9 cellular contexts compared by ENCODE assay signal in the genomic region with DNA sequence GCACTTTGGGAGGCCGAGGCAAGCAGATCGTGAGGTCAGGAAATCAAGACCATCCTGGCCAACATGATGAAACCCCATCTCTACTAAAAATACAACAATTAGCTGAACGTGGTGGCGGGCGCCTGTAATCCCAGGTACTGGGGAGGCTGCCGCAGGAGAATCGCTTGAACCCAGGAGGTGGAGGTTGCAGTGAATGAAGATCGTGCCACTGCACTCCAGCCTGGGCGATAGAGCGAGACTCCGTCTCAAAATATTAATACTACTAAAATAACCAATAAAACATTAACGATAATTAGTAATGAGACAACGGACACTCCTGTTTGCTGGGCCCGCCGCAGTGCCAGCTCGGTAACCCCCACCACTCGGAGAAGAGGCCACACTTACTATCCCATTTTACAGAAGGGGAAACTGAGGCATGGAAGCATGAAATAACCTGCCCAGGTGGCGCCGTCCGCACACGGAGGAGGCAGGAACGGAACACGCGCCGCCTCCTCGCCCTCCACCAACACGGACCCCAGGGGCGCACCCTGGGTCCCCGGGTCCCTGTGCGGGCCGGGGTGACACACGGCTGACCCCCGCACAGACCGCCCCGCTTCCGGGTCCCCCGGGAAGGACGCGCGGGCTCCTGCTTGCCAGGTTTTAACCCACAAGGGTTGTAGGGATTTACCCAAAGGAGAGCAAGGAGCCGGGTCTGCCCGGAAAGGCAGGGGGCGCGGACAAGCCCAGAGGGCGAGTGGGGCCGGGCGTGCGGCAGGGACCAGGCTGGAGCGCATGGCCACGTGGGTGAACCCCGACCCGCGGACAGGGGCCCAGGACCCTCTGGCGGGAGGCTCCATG. TPM values are rescaled to one million over a fixed set of nuclear protein-coding genes. Genes with fewer than 3 reads are reported as not detected.
A peak's percentile ranks its signal among the peaks of the same experiment; 100 is the strongest.
DNase-seq lines count a peak whose midpoint lies in the region; ATAC-seq and TF ChIP-seq lines count a peak whose summit lies in the region.
"Had no signal": no experiment of that assay in that cellular context is flagged by ENCODE, and none has a peak within 500 bp of the region (broad histone marks: within the 10 kb centered on the region; RNA-seq: fewer than 3 reads in every experiment).

No MANE protein-coding gene starts in this region.

- H3K4me1 Mint-ChIP-seq in MCF 10A (ENCODE audit: insufficient read depth, unreplicated experiment) = peaks cover 9% of the 10 kb centered on the region

- no peak overlapping the region for H3K27ac ChIP-seq in HUES64 (ENCODE audit: low read depth, low read length)
- no peak overlapping the region for H3K27ac ChIP-seq in neuronal stem cell (replicated peaks; ENCODE audit: low read length)
- H3K27ac ChIP-seq: upper lobe of right lung had no signal

- peak overlapping the region; percentile 64 for H3K18ac ChIP-seq in neuronal stem cell (ENCODE audit: low read length)

- TF ChIP-seq CTCF in MCF 10A (IDR thresholded peaks at IDR 0.05; ENCODE audit: unreplicated experiment) = no peak

- H3K27me3 Mint-ChIP-seq in MCF 10A (ENCODE audit: insufficient read depth, unreplicated experiment) = no peaks in the 10 kb centered on the region

- no peak for ATAC-seq in GM19463 (IDR thresholded peaks at IDR 0.05; ENCODE audit: unreplicated experiment)
- ATAC-seq in HG03354 (IDR thresholded peaks at IDR 0.05; ENCODE audit: poor library complexity, severe bottlenecking, unreplicated experiment) = no peak
- ATAC-seq: gastroesophageal sphincter, upper lobe of right lung had no signal

- H3K4me3 ChIP-seq in HUES64 (ENCODE audit: low read length) (peak overlapping the region; percentile 30), neuronal stem cell (ENCODE audit: low read length in 2 of 2) (peak overlapping the region; percentile 22 to 67)

- H2BK120ac ChIP-seq in neuronal stem cell (ENCODE audit: low read depth, low read length) = no peak overlapping the region

- H3K79me1 ChIP-seq in neuronal stem cell (ENCODE audit: low read depth, low read length) = peaks cover 10% of the 10 kb centered on the region

- intact Hi-C loops in MCF 10A (cut with micrococcal nuclease) = loop anchor here (5.0 kb wide), 1 partner anchor 39 kb away; no protein-coding TSS in a partner anchor

- H4K8ac ChIP-seq in neuronal stem cell (ENCODE audit: low read depth, low read length) = no peak overlapping the region

- H3K27me3 ChIP-seq in HUES64 (ENCODE audit: insufficient read depth, low read length) = no peaks in the 10 kb centered on the region
- peaks cover 0 to 3% (median 0%) of the 10 kb centered on the region in 3 experiments for H3K27me3 ChIP-seq in neuronal stem cell (ENCODE audit: control insufficient read depth in 3 of 3, insufficient read depth in 3 of 3, low read depth in 1 of 3, low read length in 3 of 3)
- H3K27me3 ChIP-seq: right atrium auricular region had no signal

- WGBS in HUES64 = 92% methylated on average over 53 of the region's 54 CpGs
- no CpG with 5 or more reads among the region's 54 CpGs for WGBS in neuronal stem cell (ENCODE audit: extremely low coverage in 2 of 2, insufficient read length in 2 of 2, insufficient replicate concordance in 1 of 2), 2 donors

- no peak overlapping the region for H4K91ac ChIP-seq in neuronal stem cell (ENCODE audit: low read depth, low read length, poor library complexity)

- no peaks in the 10 kb centered on the region for H3K36me3 ChIP-seq in HUES64 (ENCODE audit: insufficient read depth, low read length)
- peaks cover 0 to 5% of the 10 kb centered on the region in 2 donors for H3K36me3 ChIP-seq in neuronal stem cell (replicated peaks in 1 of 2; ENCODE audit: control insufficient read depth in 2 of 2, insufficient read depth in 2 of 2, low read length in 2 of 2)
- H3K36me3 ChIP-seq: gastroesophageal sphincter, right atrium auricular region, upper lobe of right lung had no signal

- peak overlapping the region; percentile 71 for H3K4me3 Mint-ChIP-seq in MCF 10A (ENCODE audit: unreplicated experiment)

- H3K4me1 ChIP-seq in HUES64 (ENCODE audit: insufficient read depth, low read length) (0 out of 2 replicates have a peak, but pooled peaks cover 4% of the 10 kb centered on the region), neuronal stem cell (ENCODE audit: control insufficient read depth in 2 of 2, insufficient read depth in 1 of 2, low read depth in 1 of 2, low read length in 2 of 2) (peaks cover 0 to 4% of the 10 kb centered on the region in 2 donors)

- H2BK15ac ChIP-seq in neuronal stem cell (ENCODE audit: low read length) = no peak overlapping the region

- H3K9me3 ChIP-seq in HUES64 (ENCODE audit: insufficient read depth, low read depth, low read length) (no peaks in the 10 kb centered on the region), neuronal stem cell (replicated peaks in 1 of 2; ENCODE audit: control insufficient read depth in 2 of 2, insufficient read depth in 1 of 2, low read depth in 1 of 2, low read length in 2 of 2) (no peaks in the 10 kb centered on the region)
- H3K9me3 ChIP-seq: gastroesophageal sphincter, right atrium auricular region, upper lobe of right lung had no signal

- DNase-seq in MCF 10A (ENCODE audit: unreplicated experiment) (no peak), neuronal stem cell (ENCODE audit: low spot score) (no peak), NCI-H2081 treated with DMSO at 0.1 percent for 48 hours (lab: John Stamatoyannopoulos, UW) (no peak)
- DNase-seq: upper lobe of right lung had no signal

- H3K4ac ChIP-seq in neuronal stem cell (ENCODE audit: low read length) = no peak overlapping the region

- no peaks in the 10 kb centered on the region for H3K9me3 Mint-ChIP-seq in MCF 10A (ENCODE audit: unreplicated experiment)

- H3K9ac ChIP-seq in HUES64 (ENCODE audit: low read depth, low read length) (no peak overlapping the region), neuronal stem cell (ENCODE audit: low read depth, low read length, poor library complexity) (no peak overlapping the region)

- H3K23ac ChIP-seq in neuronal stem cell (ENCODE audit: low read depth, low read length, poor library complexity) = peak overlapping the region; percentile 91

- CTCF ChIA-PET in MCF 10A (lab: Yijun Ruan, JAX) = no interaction called here

- no peak overlapping the region for H2AFZ ChIP-seq in neuronal stem cell (ENCODE audit: low read length)

- peak overlapping the region; percentile 57 for H3K4me2 ChIP-seq in neuronal stem cell (ENCODE audit: insufficient read depth, low read length, poor library complexity, severe bottlenecking)

- H2BK12ac ChIP-seq in neuronal stem cell (ENCODE audit: low read length) = peak overlapping the region; percentile 41

- peak overlapping the region; percentile 53 for H2BK5ac ChIP-seq in neuronal stem cell (ENCODE audit: low read length)

- H3K36me3 Mint-ChIP-seq in MCF 10A (ENCODE audit: insufficient read depth, unreplicated experiment) = peaks cover 15% of the 10 kb centered on the region

- POLR2A ChIA-PET in MCF 10A (lab: Yijun Ruan, JAX) = interaction anchor here (0.6 to 0.7 kb wide), 2 partner anchors 34 to 115 kb away, joined by 3 read pairs; a partner anchor contains a TSS

- H2AK5ac ChIP-seq in neuronal stem cell (ENCODE audit: low read depth, low read length) = peak overlapping the region; percentile 92

- H3K27ac Mint-ChIP-seq in MCF 10A (ENCODE audit: low read depth, unreplicated experiment) = no peak overlapping the region

- BruUV-seq in MCF 10A (replicated peaks; lab: Mats Ljungman, UMichigan) = no TSS peak

- H3K14ac ChIP-seq in neuronal stem cell (ENCODE audit: low read length) = no peak overlapping the region

RNA-seq across cellular contexts. Expression of a gene that starts 1.6 kb away (rescaled TPM):
- 44.1 TPM for polyA plus RNA-seq in HUES64 (2013, experiment 1 of 2)
- 48.1 TPM for polyA plus RNA-seq in HUES64 (2013, experiment 2 of 2)
- 65.7 and 73.6 TPM in 2 replicates for total RNA-seq in MCF 10A (2022)
- polyA plus RNA-seq in neuronal stem cell (2013, experiment 1 of 2) = 52.8 TPM
- polyA plus RNA-seq in neuronal stem cell (2013, experiment 2 of 2) = 52.4 TPM

RNA-seq across cellular contexts. Expression of a gene that starts 5.7 kb away (rescaled TPM):
- 0.75 TPM for polyA plus RNA-seq in HUES64 (2013, experiment 1 of 2)
- 1.3 TPM for polyA plus RNA-seq in HUES64 (2013, experiment 2 of 2)
- not detected in 2 replicates for total RNA-seq in MCF 10A (2022)
- 0.29 TPM for polyA plus RNA-seq in neuronal stem cell (2013, experiment 1 of 2)
- 0.39 TPM for polyA plus RNA-seq in neuronal stem cell (2013, experiment 2 of 2)
- total RNA-seq: gastroesophageal sphincter, right atrium auricular region, upper lobe of right lung had no signal

RNA-seq across cellular contexts. Expression of a gene that starts 14.4 kb away (rescaled TPM):
- 44.2 TPM for polyA plus RNA-seq in HUES64 (2013, experiment 1 of 2)
- polyA plus RNA-seq in HUES64 (2013, experiment 2 of 2) = 51.5 TPM
- total RNA-seq in MCF 10A (2022) = 10.2 and 13.1 TPM in 2 replicates
- polyA plus RNA-seq in neuronal stem cell (2013, experiment 1 of 2) = 61.6 TPM
- 65.4 TPM for polyA plus RNA-seq in neuronal stem cell (2013, experiment 2 of 2)

RNA-seq across cellular contexts. Expression of a gene that starts 18.1 kb away (rescaled TPM):
- under 0.01 TPM for polyA plus RNA-seq in HUES64 (2013, experiment 1 of 2)
- polyA plus RNA-seq in HUES64 (2013, experiment 2 of 2) = under 0.01 TPM
- total RNA-seq in MCF 10A (2022) = not detected in 2 replicates
- polyA plus RNA-seq in neuronal stem cell (2013, experiment 1 of 2) = not detected
- not detected for polyA plus RNA-seq in neuronal stem cell (2013, experiment 2 of 2)
- total RNA-seq: gastroesophageal sphincter, right atrium auricular region, upper lobe of right lung had no signal

RNA-seq across cellular contexts. Expression of a gene that starts 18.4 kb away (rescaled TPM):
- polyA plus RNA-seq in HUES64 (2013, experiment 1 of 2) = 53.6 TPM
- polyA plus RNA-seq in HUES64 (2013, experiment 2 of 2) = 56.6 TPM
- 52.7 and 61.0 TPM in 2 replicates for total RNA-seq in MCF 10A (2022)
- 33.3 TPM for polyA plus RNA-seq in neuronal stem cell (2013, experiment 1 of 2)
- polyA plus RNA-seq in neuronal stem cell (2013, experiment 2 of 2) = 32.9 TPM
